In the genomic region with DNA sequence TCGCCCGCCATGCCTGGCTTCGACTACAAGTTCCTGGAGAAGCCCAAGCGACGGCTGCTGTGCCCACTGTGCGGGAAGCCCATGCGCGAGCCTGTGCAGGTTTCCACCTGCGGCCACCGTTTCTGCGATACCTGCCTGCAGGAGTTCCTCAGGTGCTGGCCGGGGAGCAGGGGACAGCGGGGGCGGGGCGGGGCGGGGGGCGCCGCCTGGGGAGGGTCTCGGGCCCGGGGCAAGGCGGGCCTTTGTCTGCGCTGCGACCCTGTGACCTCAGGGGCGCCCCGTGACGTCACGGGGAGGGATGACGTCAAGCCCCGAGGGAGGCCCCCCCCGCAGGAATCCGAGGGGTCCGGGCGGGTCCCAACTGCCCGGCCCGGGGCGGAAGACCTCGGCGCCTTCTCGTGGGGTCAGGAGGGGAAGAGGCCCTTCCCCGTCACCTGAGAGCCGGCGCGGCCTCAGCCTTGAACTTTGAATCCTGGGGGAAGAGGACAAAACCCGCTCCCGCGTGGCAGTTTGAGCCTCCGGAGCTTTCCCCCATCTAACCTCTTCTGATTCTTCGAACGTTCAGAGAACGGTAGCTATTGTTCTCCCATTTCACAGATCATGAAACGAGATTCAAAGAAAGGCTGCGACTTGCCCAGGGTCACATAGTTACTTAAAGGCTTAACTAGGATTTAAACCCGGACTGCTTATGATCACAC, we compare ENCODE assay signal across 1 cellular context.
TF ChIP-seq lines count a peak whose summit lies in the region.

No MANE protein-coding gene starts in this region.

TF ChIP-seq in HepG2, 621 proteins besides CTCF, POLR2A, EP300 and RAD21 (continued from another document and continues in another):
- TF ChIP-seq, protein P1, sequence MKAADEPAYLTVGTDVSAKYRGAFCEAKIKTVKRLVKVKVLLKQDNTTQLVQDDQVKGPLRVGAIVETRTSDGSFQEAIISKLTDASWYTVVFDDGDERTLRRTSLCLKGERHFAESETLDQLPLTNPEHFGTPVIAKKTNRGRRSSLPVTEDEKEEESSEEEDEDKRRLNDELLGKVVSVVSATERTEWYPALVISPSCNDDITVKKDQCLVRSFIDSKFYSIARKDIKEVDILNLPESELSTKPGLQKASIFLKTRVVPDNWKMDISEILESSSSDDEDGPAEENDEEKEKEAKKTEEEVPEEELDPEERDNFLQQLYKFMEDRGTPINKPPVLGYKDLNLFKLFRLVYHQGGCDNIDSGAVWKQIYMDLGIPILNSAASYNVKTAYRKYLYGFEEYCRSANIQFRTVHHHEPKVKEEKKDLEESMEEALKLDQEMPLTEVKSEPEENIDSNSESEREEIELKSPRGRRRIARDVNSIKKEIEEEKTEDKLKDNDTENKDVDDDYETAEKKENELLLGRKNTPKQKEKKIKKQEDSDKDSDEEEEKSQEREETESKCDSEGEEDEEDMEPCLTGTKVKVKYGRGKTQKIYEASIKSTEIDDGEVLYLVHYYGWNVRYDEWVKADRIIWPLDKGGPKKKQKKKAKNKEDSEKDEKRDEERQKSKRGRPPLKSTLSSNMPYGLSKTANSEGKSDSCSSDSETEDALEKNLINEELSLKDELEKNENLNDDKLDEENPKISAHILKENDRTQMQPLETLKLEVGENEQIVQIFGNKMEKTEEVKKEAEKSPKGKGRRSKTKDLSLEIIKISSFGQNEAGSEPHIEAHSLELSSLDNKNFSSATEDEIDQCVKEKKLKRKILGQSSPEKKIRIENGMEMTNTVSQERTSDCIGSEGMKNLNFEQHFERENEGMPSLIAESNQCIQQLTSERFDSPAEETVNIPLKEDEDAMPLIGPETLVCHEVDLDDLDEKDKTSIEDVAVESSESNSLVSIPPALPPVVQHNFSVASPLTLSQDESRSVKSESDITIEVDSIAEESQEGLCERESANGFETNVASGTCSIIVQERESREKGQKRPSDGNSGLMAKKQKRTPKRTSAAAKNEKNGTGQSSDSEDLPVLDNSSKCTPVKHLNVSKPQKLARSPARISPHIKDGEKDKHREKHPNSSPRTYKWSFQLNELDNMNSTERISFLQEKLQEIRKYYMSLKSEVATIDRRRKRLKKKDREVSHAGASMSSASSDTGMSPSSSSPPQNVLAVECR (CRISPR knock-in tag; IDR thresholded peaks at IDR 0.05; ENCODE audit: borderline replicate concordance), result no peak
- TF ChIP-seq, protein P2, sequence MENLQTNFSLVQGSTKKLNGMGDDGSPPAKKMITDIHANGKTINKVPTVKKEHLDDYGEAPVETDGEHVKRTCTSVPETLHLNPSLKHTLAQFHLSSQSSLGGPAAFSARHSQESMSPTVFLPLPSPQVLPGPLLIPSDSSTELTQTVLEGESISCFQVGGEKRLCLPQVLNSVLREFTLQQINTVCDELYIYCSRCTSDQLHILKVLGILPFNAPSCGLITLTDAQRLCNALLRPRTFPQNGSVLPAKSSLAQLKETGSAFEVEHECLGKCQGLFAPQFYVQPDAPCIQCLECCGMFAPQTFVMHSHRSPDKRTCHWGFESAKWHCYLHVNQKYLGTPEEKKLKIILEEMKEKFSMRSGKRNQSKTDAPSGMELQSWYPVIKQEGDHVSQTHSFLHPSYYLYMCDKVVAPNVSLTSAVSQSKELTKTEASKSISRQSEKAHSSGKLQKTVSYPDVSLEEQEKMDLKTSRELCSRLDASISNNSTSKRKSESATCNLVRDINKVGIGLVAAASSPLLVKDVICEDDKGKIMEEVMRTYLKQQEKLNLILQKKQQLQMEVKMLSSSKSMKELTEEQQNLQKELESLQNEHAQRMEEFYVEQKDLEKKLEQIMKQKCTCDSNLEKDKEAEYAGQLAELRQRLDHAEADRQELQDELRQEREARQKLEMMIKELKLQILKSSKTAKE (CRISPR knock-in tag; IDR thresholded peaks at IDR 0.05; ENCODE audit: borderline replicate concordance), result no peak
- TF ChIP-seq, protein P3, sequence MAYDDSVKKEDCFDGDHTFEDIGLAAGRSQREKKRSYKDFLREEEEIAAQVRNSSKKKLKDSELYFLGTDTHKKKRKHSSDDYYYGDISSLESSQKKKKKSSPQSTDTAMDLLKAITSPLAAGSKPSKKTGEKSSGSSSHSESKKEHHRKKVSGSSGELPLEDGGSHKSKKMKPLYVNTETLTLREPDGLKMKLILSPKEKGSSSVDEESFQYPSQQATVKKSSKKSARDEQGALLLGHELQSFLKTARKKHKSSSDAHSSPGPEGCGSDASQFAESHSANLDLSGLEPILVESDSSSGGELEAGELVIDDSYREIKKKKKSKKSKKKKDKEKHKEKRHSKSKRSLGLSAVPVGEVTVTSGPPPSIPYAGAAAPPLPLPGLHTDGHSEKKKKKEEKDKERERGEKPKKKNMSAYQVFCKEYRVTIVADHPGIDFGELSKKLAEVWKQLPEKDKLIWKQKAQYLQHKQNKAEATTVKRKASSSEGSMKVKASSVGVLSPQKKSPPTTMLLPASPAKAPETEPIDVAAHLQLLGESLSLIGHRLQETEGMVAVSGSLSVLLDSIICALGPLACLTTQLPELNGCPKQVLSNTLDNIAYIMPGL (CRISPR knock-in tag; IDR thresholded peaks at IDR 0.05; ENCODE audit: borderline replicate concordance in 1 of 2, low read depth in 1 of 2), result peak in 1 of 2 experiments; percentile 32; a peak in 2 of 4 replicates
- TF ChIP-seq ZNF20 (CRISPR knock-in tag; IDR thresholded peaks at IDR 0.05) (no peak), DNMT3B (CRISPR knock-in tag; conservative IDR thresholded peaks at IDR 0.05) (no peak), SKI (IDR thresholded peaks at IDR 0.05; ENCODE audit: partially characterized antibody) (no peak), MTF1 (CRISPR knock-in tag; IDR thresholded peaks at IDR 0.05) (peak; percentile 20; the same call in 1 of the 2 replicates), RFX5 (IDR thresholded peaks at IDR 0.05; ENCODE audit: low read depth, low read length) (no peak), RFXAP (CRISPR knock-in tag; IDR thresholded peaks at IDR 0.05; ENCODE audit: borderline replicate concordance) (no peak), ZSCAN12 (CRISPR knock-in tag; IDR thresholded peaks at IDR 0.05) (no peak), SMYD3 (CRISPR knock-in tag; IDR thresholded peaks at IDR 0.05) (no peak), SP5 (CRISPR knock-in tag; IDR thresholded peaks at IDR 0.05; ENCODE audit: borderline replicate concordance, low read depth) (no peak; the same call in 1 of the 2 replicates), ZBTB42 (CRISPR knock-in tag; IDR thresholded peaks at IDR 0.05) (no peak), SIN3A (IDR thresholded peaks at IDR 0.05; ENCODE audit: borderline replicate concordance, low read depth, low read length) (peak; percentile 59; the same call in 1 of the 2 replicates), MED8 (CRISPR knock-in tag; IDR thresholded peaks at IDR 0.05; ENCODE audit: insufficient replicate concordance) (peak; percentile 57), CEBPG (CRISPR knock-in tag; IDR thresholded peaks at IDR 0.05) (no peak), THYN1 (CRISPR knock-in tag; IDR thresholded peaks at IDR 0.05; ENCODE audit: borderline replicate concordance, low read depth) (no peak), KDM5B (CRISPR knock-in tag; IDR thresholded peaks at IDR 0.05; ENCODE audit: borderline replicate concordance) (no peak; the same call in 1 of the 2 replicates), ZNF496 (CRISPR knock-in tag; IDR thresholded peaks at IDR 0.05; ENCODE audit: insufficient replicate concordance) (no peak), SYNCRIP (IDR thresholded peaks at IDR 0.05; ENCODE audit: insufficient read depth, low read depth, low read length) (no peak), XRCC5 (optimal IDR thresholded peaks at IDR 0.05; ENCODE audit: low read length) (no peak), MTA3 (CRISPR knock-in tag; IDR thresholded peaks at IDR 0.05) (no peak), ZKSCAN5 (CRISPR knock-in tag; IDR thresholded peaks at IDR 0.05) (no peak), HOXA9 (CRISPR knock-in tag; IDR thresholded peaks at IDR 0.05; ENCODE audit: borderline replicate concordance) (no peak), MEF2D (CRISPR knock-in tag; IDR thresholded peaks at IDR 0.05) (no peak; the same call in 1 of the 2 replicates), ZFP36 (IDR thresholded peaks at IDR 0.05; ENCODE audit: borderline replicate concordance, low read depth, low read length, partially characterized antibody) (no peak), FOSL1 (CRISPR knock-in tag; IDR thresholded peaks at IDR 0.05; ENCODE audit: borderline replicate concordance) (no peak), POLR2AphosphoS2 (IDR thresholded peaks at IDR 0.05; ENCODE audit: low read depth, low read length) (no peak), ZBTB21 (CRISPR knock-in tag; IDR thresholded peaks at IDR 0.05) (peak; percentile 99), ARNTL (CRISPR knock-in tag; IDR thresholded peaks at IDR 0.05) (no peak), ZNF564 (CRISPR knock-in tag; IDR thresholded peaks at IDR 0.05) (peak; percentile 29; the same call in 1 of the 2 replicates), ZNF17 (CRISPR knock-in tag; IDR thresholded peaks at IDR 0.05) (no peak), PAWR (CRISPR knock-in tag; IDR thresholded peaks at IDR 0.05; ENCODE audit: borderline replicate concordance) (no peak), FOXJ3 (CRISPR knock-in tag; IDR thresholded peaks at IDR 0.05; ENCODE audit: borderline replicate concordance) (no peak), ZNF274 (CRISPR knock-in tag; IDR thresholded peaks at IDR 0.05) (no peak)
- TF ChIP-seq, protein P4, sequence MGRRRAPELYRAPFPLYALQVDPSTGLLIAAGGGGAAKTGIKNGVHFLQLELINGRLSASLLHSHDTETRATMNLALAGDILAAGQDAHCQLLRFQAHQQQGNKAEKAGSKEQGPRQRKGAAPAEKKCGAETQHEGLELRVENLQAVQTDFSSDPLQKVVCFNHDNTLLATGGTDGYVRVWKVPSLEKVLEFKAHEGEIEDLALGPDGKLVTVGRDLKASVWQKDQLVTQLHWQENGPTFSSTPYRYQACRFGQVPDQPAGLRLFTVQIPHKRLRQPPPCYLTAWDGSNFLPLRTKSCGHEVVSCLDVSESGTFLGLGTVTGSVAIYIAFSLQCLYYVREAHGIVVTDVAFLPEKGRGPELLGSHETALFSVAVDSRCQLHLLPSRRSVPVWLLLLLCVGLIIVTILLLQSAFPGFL (CRISPR knock-in tag; IDR thresholded peaks at IDR 0.05), result no peak
- TF ChIP-seq, protein P5, sequence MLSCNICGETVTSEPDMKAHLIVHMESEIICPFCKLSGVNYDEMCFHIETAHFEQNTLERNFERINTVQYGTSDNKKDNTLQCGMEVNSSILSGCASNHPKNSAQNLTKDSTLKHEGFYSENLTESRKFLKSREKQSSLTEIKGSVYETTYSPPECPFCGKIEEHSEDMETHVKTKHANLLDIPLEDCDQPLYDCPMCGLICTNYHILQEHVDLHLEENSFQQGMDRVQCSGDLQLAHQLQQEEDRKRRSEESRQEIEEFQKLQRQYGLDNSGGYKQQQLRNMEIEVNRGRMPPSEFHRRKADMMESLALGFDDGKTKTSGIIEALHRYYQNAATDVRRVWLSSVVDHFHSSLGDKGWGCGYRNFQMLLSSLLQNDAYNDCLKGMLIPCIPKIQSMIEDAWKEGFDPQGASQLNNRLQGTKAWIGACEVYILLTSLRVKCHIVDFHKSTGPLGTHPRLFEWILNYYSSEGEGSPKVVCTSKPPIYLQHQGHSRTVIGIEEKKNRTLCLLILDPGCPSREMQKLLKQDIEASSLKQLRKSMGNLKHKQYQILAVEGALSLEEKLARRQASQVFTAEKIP (CRISPR knock-in tag; IDR thresholded peaks at IDR 0.05; ENCODE audit: borderline replicate concordance), result no peak
- TF ChIP-seq, protein P6, sequence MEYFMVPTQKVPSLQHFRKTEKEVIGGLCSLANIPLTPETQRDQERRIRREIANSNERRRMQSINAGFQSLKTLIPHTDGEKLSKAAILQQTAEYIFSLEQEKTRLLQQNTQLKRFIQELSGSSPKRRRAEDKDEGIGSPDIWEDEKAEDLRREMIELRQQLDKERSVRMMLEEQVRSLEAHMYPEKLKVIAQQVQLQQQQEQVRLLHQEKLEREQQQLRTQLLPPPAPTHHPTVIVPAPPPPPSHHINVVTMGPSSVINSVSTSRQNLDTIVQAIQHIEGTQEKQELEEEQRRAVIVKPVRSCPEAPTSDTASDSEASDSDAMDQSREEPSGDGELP (IDR thresholded peaks at IDR 0.05; ENCODE audit: borderline replicate concordance, low read depth), result peak; percentile 69; the same call in 1 of the 2 replicates
- TF ChIP-seq, protein P7, sequence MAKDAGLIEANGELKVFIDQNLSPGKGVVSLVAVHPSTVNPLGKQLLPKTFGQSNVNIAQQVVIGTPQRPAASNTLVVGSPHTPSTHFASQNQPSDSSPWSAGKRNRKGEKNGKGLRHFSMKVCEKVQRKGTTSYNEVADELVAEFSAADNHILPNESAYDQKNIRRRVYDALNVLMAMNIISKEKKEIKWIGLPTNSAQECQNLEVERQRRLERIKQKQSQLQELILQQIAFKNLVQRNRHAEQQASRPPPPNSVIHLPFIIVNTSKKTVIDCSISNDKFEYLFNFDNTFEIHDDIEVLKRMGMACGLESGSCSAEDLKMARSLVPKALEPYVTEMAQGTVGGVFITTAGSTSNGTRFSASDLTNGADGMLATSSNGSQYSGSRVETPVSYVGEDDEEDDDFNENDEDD (CRISPR knock-in tag; IDR thresholded peaks at IDR 0.05; ENCODE audit: borderline replicate concordance), result peak; percentile 47; the same call in 1 of the 2 replicates
- TF ChIP-seq, protein P8, sequence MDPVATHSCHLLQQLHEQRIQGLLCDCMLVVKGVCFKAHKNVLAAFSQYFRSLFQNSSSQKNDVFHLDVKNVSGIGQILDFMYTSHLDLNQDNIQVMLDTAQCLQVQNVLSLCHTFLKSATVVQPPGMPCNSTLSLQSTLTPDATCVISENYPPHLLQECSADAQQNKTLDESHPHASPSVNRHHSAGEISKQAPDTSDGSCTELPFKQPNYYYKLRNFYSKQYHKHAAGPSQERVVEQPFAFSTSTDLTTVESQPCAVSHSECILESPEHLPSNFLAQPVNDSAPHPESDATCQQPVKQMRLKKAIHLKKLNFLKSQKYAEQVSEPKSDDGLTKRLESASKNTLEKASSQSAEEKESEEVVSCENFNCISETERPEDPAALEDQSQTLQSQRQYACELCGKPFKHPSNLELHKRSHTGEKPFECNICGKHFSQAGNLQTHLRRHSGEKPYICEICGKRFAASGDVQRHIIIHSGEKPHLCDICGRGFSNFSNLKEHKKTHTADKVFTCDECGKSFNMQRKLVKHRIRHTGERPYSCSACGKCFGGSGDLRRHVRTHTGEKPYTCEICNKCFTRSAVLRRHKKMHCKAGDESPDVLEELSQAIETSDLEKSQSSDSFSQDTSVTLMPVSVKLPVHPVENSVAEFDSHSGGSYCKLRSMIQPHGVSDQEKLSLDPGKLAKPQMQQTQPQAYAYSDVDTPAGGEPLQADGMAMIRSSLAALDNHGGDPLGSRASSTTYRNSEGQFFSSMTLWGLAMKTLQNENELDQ (CRISPR knock-in tag; IDR thresholded peaks at IDR 0.05; ENCODE audit: borderline replicate concordance), result no peak
- TF ChIP-seq, protein P9, sequence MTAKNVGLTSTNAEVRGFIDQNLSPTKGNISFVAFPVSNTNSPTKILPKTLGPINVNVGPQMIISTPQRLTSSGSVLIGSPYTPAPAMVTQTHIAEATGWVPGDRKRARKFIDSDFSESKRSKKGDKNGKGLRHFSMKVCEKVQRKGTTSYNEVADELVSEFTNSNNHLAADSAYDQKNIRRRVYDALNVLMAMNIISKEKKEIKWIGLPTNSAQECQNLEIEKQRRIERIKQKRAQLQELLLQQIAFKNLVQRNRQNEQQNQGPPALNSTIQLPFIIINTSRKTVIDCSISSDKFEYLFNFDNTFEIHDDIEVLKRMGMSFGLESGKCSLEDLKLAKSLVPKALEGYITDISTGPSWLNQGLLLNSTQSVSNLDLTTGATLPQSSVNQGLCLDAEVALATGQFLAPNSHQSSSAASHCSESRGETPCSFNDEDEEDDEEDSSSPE (CRISPR knock-in tag; IDR thresholded peaks at IDR 0.05), result no peak
